8 cellular contexts compared by ENCODE assay signal in genomic region chr19:38559428-38560401, GRCh38. TPM values are rescaled to one million over a fixed set of nuclear protein-coding genes. Genes with fewer than 3 reads are reported as not detected.
A peak's percentile ranks its signal among the peaks of the same experiment; 100 is the strongest.
DNase-seq lines count a peak whose midpoint lies in the region; ATAC-seq and TF ChIP-seq lines count a peak whose summit lies in the region.

No MANE protein-coding gene starts in this region.

- in situ Hi-C loops in Caki2 (cut with HindIII; ENCODE audit: low pct_unique_long_range_greater_than_20kb, low sequenced_read_pairs), result no loop called here

- DNase-seq in Caki2 (ENCODE audit: low read depth) (peak; percentile 74), astrocyte of the hippocampus (ENCODE audit: low read depth, low spot score) (peak; percentile 19), C1 segment of cervical spinal cord (lab: John Stamatoyannopoulos, UW) (no peak), NCI-H446 (lab: John Stamatoyannopoulos, UW) (no peak), NCI-H510A treated with DMSO at 0.1 percent for 48 hours (lab: John Stamatoyannopoulos, UW) (no peak), coronary artery (ENCODE audit: low spot score) (no peak)

- ATAC-seq in GM19452 (IDR thresholded peaks at IDR 0.05; ENCODE audit: unreplicated experiment) (peak; percentile 71), HG03442 (IDR thresholded peaks at IDR 0.05; ENCODE audit: unreplicated experiment) (peak; percentile 66)

- no peak for TF ChIP-seq CTCF in coronary artery (IDR thresholded peaks at IDR 0.05)

- H3K4me3 ChIP-seq in coronary artery, result no peak overlapping the region

- no peak overlapping the region for H3K27ac ChIP-seq in coronary artery

RNA-seq across cellular contexts. Expression of gene MAP4K1, which starts 58.0 kb away (rescaled TPM):
- total RNA-seq in Caki2 (2014; rRNA removed; shearing (Covaris generic); ENCODE audit: low replicate concordance), result 1.3 and 1.6 TPM in 2 replicates

RNA-seq across cellular contexts. Expression of gene EIF3K, which starts 59.3 kb away (rescaled TPM):
- 642 and 878 TPM in 2 replicates for total RNA-seq in Caki2 (2014; rRNA removed; shearing (Covaris generic); ENCODE audit: low replicate concordance)

Comparison
In these comparisons a context has a peak if more than half of its experiments do, and no peak if none do; other contexts are left out.
1. DNase-seq: peak in Caki2 (single experiment) and astrocyte of the hippocampus (single experiment); none in C1 segment of cervical spinal cord (0 of 14), NCI-H446 (0 of 2), NCI-H510A treated with DMSO at 0.1 percent for 48 hours (single experiment) and coronary artery (single experiment).